29 cellular contexts compared by ENCODE assay signal in genomic region chr4:134560728-134561127, GRCh38.
"Had no signal": no experiment of that assay in that cellular context is flagged by ENCODE, and none has a peak within 500 bp of the region (broad histone marks: within the 10 kb centered on the region; RNA-seq: fewer than 3 reads in every experiment).

No MANE protein-coding gene starts in this region.

- H3K27ac Mint-ChIP-seq: naive thymus-derived CD8-positive, alpha-beta T cell; nephron progenitor cell; neural progenitor cell; stimulated activated naive B cell treated with anti-CD40 and anti-IgM and Interleukin-4, amounts not matched to agents 10 μg/mL and 1 μg/mL and 100 μg/mL, for 72 hours had no signal

- H3K27ac ChIP-seq: heart right ventricle, left lung, lower lobe of right lung, neural progenitor cell, neutrophil, parathyroid adenoma, psoas muscle, skin epidermis, stomach, testis, thyroid gland, transverse colon, upper lobe of left lung, vagina had no signal

- H3K4me3 Mint-ChIP-seq: naive thymus-derived CD8-positive, alpha-beta T cell; nephron progenitor cell; neural progenitor cell; stimulated activated naive B cell treated with anti-CD40 and anti-IgM and Interleukin-4, amounts not matched to agents 10 μg/mL and 1 μg/mL and 100 μg/mL, for 72 hours had no signal

- H3K36me3 Mint-ChIP-seq: naive thymus-derived CD8-positive, alpha-beta T cell; neural progenitor cell; stimulated activated naive B cell treated with anti-CD40 and anti-IgM and Interleukin-4, amounts not matched to agents 10 μg/mL and 1 μg/mL and 100 μg/mL, for 72 hours had no signal

- H3K79me2 ChIP-seq: parathyroid adenoma had no signal

- H3K4me2 ChIP-seq: neural progenitor cell had no signal

- H3K4me3 ChIP-seq: heart right ventricle, left lung, lower lobe of right lung, neural progenitor cell, psoas muscle, skin epidermis, stomach, testis, thyroid gland, transverse colon, upper lobe of left lung, vagina had no signal

- H3K27me3 Mint-ChIP-seq: naive thymus-derived CD8-positive, alpha-beta T cell; stimulated activated naive B cell treated with anti-CD40 and anti-IgM and Interleukin-4, amounts not matched to agents 10 μg/mL and 1 μg/mL and 100 μg/mL, for 72 hours had no signal

- H3K9me3 ChIP-seq: heart right ventricle, left lung, lower lobe of right lung, neutrophil, psoas muscle, stomach, testis, thyroid gland, transverse colon, upper lobe of left lung, vagina had no signal

- H3K9me3 Mint-ChIP-seq: nephron progenitor cell, neural progenitor cell had no signal

- DNase-seq: heart right ventricle; hippocampal formation; left lung; lower lobe of right lung; mammary epithelial cell; mesenchymal stem cell; naive thymus-derived CD8-positive, alpha-beta T cell; nephron progenitor cell; occipital lobe; psoas muscle; retina; right cardiac atrium; stimulated activated CD4-positive, alpha-beta T cell treated with anti-CD3 and anti-CD28 coated beads, Interleukin-12 subunit alpha, Interleukin-12 subunit beta, amount 100 ng/mL, for 4 hours; stimulated activated CD4-positive, alpha-beta T cell treated with anti-CD3 and anti-CD28 coated beads, Interleukin-15, amount 100 ng/mL, for 24 hours; stimulated activated CD4-positive, alpha-beta T cell treated with anti-CD3 and anti-CD28 coated beads, Interleukin-2, amount 100 ng/mL, for 24 hours; stimulated activated CD4-positive, alpha-beta T cell treated with anti-CD3 and anti-CD28 coated beads, Interleukin-4, amount 100 ng/mL, for 1 hour; stimulated activated naive B cell treated with anti-CD40 and anti-IgM and Interleukin-4, amounts not matched to agents 10 μg/mL and 1 μg/mL and 100 μg/mL, for 72 hours; stimulated activated naive CD8-positive, alpha-beta T cell treated with anti-CD3 and anti-CD28 coated beads, Interleukin-15, Interleukin-2, amounts not matched to agents 100 U/mL and 50 U/mL, for 24 hours; stomach; testis; thyroid gland; transverse colon; upper lobe of left lung had no signal

- H2AFZ ChIP-seq: neural progenitor cell, parathyroid adenoma had no signal

- FAIRE-seq: keratinocyte had no signal

- H3K27me3 ChIP-seq: heart right ventricle, left lung, neural progenitor cell, neutrophil, stomach, testis, thyroid gland, transverse colon, upper lobe of left lung, vagina had no signal

- H3K4me1 ChIP-seq: heart right ventricle, left lung, lower lobe of right lung, neural progenitor cell, parathyroid adenoma, psoas muscle, stomach, testis, thyroid gland, transverse colon, upper lobe of left lung, vagina had no signal

- H3K36me3 ChIP-seq: heart right ventricle, left lung, lower lobe of right lung, neural progenitor cell, neutrophil, stomach, thyroid gland, transverse colon, upper lobe of left lung, vagina had no signal

- H3K4me1 Mint-ChIP-seq: naive thymus-derived CD8-positive, alpha-beta T cell; nephron progenitor cell; stimulated activated naive B cell treated with anti-CD40 and anti-IgM and Interleukin-4, amounts not matched to agents 10 μg/mL and 1 μg/mL and 100 μg/mL, for 72 hours had no signal
